In the genomic region with DNA sequence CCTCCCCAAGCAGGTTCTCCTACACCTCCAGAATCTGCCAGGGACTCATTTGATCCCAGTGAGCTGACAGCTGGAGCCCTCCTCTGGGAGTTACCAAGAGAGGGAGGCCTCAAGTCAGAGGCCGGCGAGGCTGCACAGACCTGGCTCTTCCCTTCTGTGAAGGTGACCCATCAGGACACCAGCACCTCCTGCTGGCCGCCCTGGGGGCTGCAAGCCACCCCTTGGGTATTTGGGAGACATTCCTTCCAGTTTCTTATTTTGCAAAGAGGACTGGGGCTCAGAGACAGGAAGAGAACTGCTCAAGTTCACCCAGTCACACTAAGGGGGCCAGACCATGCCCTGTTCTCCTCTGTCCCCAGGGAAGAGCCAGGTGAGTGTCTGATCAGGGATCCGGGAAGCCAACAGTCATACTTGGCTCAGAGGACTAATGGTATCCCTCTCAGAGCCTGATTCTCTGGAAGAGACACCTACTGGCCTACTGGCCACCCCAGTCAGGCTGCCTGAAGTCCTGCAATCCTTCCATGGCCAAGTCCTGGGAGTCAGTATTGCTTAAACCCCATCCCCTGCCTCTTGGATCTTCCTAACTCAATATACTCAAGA, we compare ENCODE assay signal across 9 cellular contexts.
A peak's percentile ranks its signal among the peaks of the same experiment; 100 is the strongest.
DNase-seq lines count a peak whose midpoint lies in the region; ATAC-seq and TF ChIP-seq lines count a peak whose summit lies in the region.
"Had no signal": no experiment of that assay in that cellular context is flagged by ENCODE, and none has a peak within 500 bp of the region (broad histone marks: within the 10 kb centered on the region; RNA-seq: fewer than 3 reads in every experiment).

No MANE protein-coding gene starts in this region.

- in situ Hi-C loops in astrocyte of the spinal cord (cut with HindIII; ENCODE audit: low sequenced_read_pairs), result no loop called here

- H3K4me3 ChIP-seq in astrocyte of the spinal cord (ENCODE audit: low read depth, low read length), result no peak overlapping the region

- peak; percentile 64 for DNase-seq in CD1c-positive myeloid dendritic cell (ENCODE audit: extremely low spot score)
- no peak for DNase-seq in astrocyte of the spinal cord (ENCODE audit: low read depth, low spot score)
- peak; percentile 28 for DNase-seq in medulla oblongata (ENCODE audit: extremely low spot score)
- DNase-seq in epidermal melanocyte (ENCODE audit: insufficient read length, low spot score), result no peak
- no peak for DNase-seq in HCEC 1CT
- DNase-seq: NCI-H1436 had no signal

- ATAC-seq in HG02798 (IDR thresholded peaks at IDR 0.05; ENCODE audit: poor library complexity, unreplicated experiment) (peak; percentile 56), GM21515 (IDR thresholded peaks at IDR 0.05; ENCODE audit: unreplicated experiment) (no peak), GM18861 (IDR thresholded peaks at IDR 0.05; ENCODE audit: unreplicated experiment) (no peak)

- TF ChIP-seq CTCF in astrocyte of the spinal cord (IDR thresholded peaks at IDR 0.05; ENCODE audit: low read depth, low read length), result peak; percentile 36

Comparison
In these comparisons a context has a peak if more than half of its experiments do, and no peak if none do; other contexts are left out.
1. DNase-seq: peak in CD1c-positive myeloid dendritic cell (single experiment) and medulla oblongata (single experiment); none in astrocyte of the spinal cord (single experiment), epidermal melanocyte (single experiment) and HCEC 1CT (single experiment).